ENCODE assay signal across 22 cellular contexts in the genomic region with DNA sequence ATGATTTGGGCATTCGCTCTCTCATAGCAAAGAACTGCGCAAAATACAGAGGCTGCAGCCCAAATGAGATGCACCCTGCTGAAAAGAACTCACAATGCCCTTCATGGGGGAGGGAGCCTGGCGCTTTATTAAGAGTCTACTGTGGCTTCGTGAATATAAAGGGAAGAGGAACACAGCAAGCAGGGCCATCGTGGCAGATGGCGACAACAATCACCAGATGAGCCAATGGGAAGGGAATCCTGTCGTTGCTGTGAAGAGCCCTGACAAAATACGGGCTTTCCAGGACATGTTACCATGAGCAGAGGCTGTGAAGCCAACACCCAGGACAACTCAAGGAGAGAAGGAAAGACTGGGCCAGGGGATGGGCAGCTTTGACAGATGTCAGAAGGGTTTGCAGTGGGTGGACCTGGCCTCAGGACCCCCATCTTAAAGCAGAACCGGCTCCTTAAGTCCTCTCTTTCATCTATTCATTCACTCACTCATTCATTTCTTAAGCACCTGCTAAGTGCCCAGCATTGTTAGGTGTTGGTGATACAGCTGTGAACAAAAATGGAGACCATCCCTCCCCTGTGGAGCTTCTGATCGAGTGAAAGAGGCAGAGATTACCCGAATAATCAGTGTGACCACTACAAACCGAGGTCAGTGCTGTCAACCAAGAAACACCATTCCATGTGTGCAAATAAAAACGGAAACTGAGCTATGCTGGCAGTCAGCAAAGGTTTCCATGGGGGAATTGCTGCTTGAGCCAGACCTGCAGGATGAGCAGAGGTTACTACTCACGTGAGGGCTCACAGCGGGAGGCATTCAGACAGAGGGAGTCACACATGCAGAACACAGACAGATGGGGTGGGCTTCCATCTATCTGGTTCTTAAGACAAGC.
DNase-seq lines count a peak whose midpoint lies in the region; ATAC-seq, FAIRE-seq and TF ChIP-seq lines count a peak whose summit lies in the region.
"Had no signal": no experiment of that assay in that cellular context is flagged by ENCODE, and none has a peak within 500 bp of the region (broad histone marks: within the 10 kb centered on the region; RNA-seq: fewer than 3 reads in every experiment).

No MANE protein-coding gene starts in this region.

- no peak overlapping the region for H3K4me3 ChIP-seq in small intestine (ENCODE audit: low read depth in 1 of 2, low read length in 2 of 2)
- H3K4me3 ChIP-seq: BLaER1 treated with 17β-estradiol and CSF1 and Interleukin-3, amounts not matched to agents 10 nM and 100 nM had no signal

- ATAC-seq in natural killer cell treated with Interleukin-12 subunit alpha and Interleukin-12 subunit beta and Interleukin-15 and Interleukin-18, amount 100 ng/mL, for 72 hours = no peak
- ATAC-seq in HG03280 (IDR thresholded peaks at IDR 0.05; ENCODE audit: unreplicated experiment) = no peak
- ATAC-seq: PC-3 had no signal

- peaks cover 6% of the 10 kb centered on the region for H3K36me3 Mint-ChIP-seq in glutamatergic neuron (ENCODE audit: unreplicated experiment)
- peaks cover 5% of the 10 kb centered on the region for H3K36me3 Mint-ChIP-seq in natural killer cell treated with Interleukin-12 subunit alpha and Interleukin-12 subunit beta and Interleukin-15 and Interleukin-18, amount 100 ng/mL, for 72 hours

- H3K4me3 Mint-ChIP-seq in glutamatergic neuron (ENCODE audit: unreplicated experiment) = peak overlapping the region; percentile 51
- H3K4me3 Mint-ChIP-seq in natural killer cell treated with Interleukin-12 subunit alpha and Interleukin-12 subunit beta and Interleukin-15 and Interleukin-18, amount 100 ng/mL, for 72 hours = no peak overlapping the region
- H3K4me3 Mint-ChIP-seq: CD8-positive, alpha-beta memory T cell had no signal

- 82 to 91% (median 89%) methylated on average over 15 of the region's 15 CpGs for WGBS in small intestine, 3 donors

- no peak for FAIRE-seq in small intestine (lab: Jason Lieb, UNC)
- FAIRE-seq: GM12892, GM18507 had no signal

- TF ChIP-seq CTCF in glutamatergic neuron (IDR thresholded peaks at IDR 0.05; ENCODE audit: partially characterized antibody, unreplicated experiment) = no peak

- no peaks in the 10 kb centered on the region for H3K4me1 ChIP-seq in small intestine (ENCODE audit: control insufficient read depth in 2 of 2, insufficient read depth in 1 of 2, low read depth in 1 of 2, low read length in 1 of 2)

- peaks cover 28% of the 10 kb centered on the region for H3K4me1 Mint-ChIP-seq in glutamatergic neuron (ENCODE audit: low read depth, unreplicated experiment)
- H3K4me1 Mint-ChIP-seq in natural killer cell treated with Interleukin-12 subunit alpha and Interleukin-12 subunit beta and Interleukin-15 and Interleukin-18, amount 100 ng/mL, for 72 hours (ENCODE audit: low read depth in 2 of 2) = peaks cover 0 to 14% of the 10 kb centered on the region in 2 donors

- no peaks in the 10 kb centered on the region for H3K9me3 ChIP-seq in small intestine (ENCODE audit: control insufficient read depth, low read depth)

- H3K27ac Mint-ChIP-seq in glutamatergic neuron (ENCODE audit: unreplicated experiment) = peak overlapping the region; percentile 65
- H3K27ac Mint-ChIP-seq in natural killer cell treated with Interleukin-12 subunit alpha and Interleukin-12 subunit beta and Interleukin-15 and Interleukin-18, amount 100 ng/mL, for 72 hours = no peak overlapping the region
- H3K27ac Mint-ChIP-seq: CD8-positive, alpha-beta memory T cell had no signal

- H3K9me3 Mint-ChIP-seq in glutamatergic neuron (ENCODE audit: unreplicated experiment) = peaks cover 4% of the 10 kb centered on the region
- H3K9me3 Mint-ChIP-seq in natural killer cell treated with Interleukin-12 subunit alpha and Interleukin-12 subunit beta and Interleukin-15 and Interleukin-18, amount 100 ng/mL, for 72 hours = no peaks in the 10 kb centered on the region
- H3K9me3 Mint-ChIP-seq: CD8-positive, alpha-beta memory T cell had no signal

- no peak overlapping the region for H3K27ac ChIP-seq in small intestine (ENCODE audit: low read depth in 1 of 2, low read length in 1 of 2)
- H3K27ac ChIP-seq: BLaER1 treated with 17β-estradiol and CSF1 and Interleukin-3, amounts not matched to agents 10 nM and 100 nM had no signal

- H3K27me3 Mint-ChIP-seq in glutamatergic neuron (ENCODE audit: unreplicated experiment) = peaks cover 3% of the 10 kb centered on the region
- no peaks in the 10 kb centered on the region for H3K27me3 Mint-ChIP-seq in natural killer cell treated with Interleukin-12 subunit alpha and Interleukin-12 subunit beta and Interleukin-15 and Interleukin-18, amount 100 ng/mL, for 72 hours
- H3K27me3 Mint-ChIP-seq: CD8-positive, alpha-beta memory T cell had no signal

- H3K36me3 ChIP-seq in small intestine (ENCODE audit: control insufficient read depth in 2 of 2, insufficient read depth in 2 of 2, low read length in 2 of 2) = no peaks in the 10 kb centered on the region

- peak; percentile 37 for DNase-seq in M059J (ENCODE audit: low read depth)
- peak; percentile 84 for DNase-seq in cerebellar cortex (ENCODE audit: low spot score)
- no peak for DNase-seq in glutamatergic neuron
- peak; percentile 21 for DNase-seq in retina
- no peak for DNase-seq in natural killer cell treated with Interleukin-12 subunit alpha and Interleukin-12 subunit beta and Interleukin-15 and Interleukin-18, amount 100 ng/mL, for 72 hours (ENCODE audit: low spot score)
- DNase-seq in small intestine = no peak
- DNase-seq: CD8-positive, alpha-beta memory T cell; DMS53; EL; GOT3; KG1; MV-4-11; NCI-H1694 treated with DMSO at 0.1 percent for 48 hours; NCI-H510A; NCI-H82; PC-3; RPMI8226; SHP77 treated with DMSO at 0.1 percent for 48 hours had no signal

- H3K27me3 ChIP-seq in small intestine (ENCODE audit: control insufficient read depth in 2 of 2, insufficient read depth in 2 of 2, low read length in 2 of 2) = no peaks in the 10 kb centered on the region
- H3K27me3 ChIP-seq: BLaER1 treated with 17β-estradiol and CSF1 and Interleukin-3, amounts not matched to agents 10 nM and 100 nM had no signal

Comparison
In these comparisons a context has a peak if more than half of its experiments do, and no peak if none do; other contexts are left out.
1. DNase-seq: peak in M059J (single experiment), cerebellar cortex (single experiment) and retina (single experiment); none in glutamatergic neuron (single experiment), natural killer cell treated with Interleukin-12 subunit alpha and Interleukin-12 subunit beta and Interleukin-15 and Interleukin-18, amount 100 ng/mL, for 72 hours (single experiment) and small intestine (single experiment).